In genomic region chr5:56299212-56299611, GRCh38 we compare ENCODE assay signal across 25 cellular contexts.
"Had no signal": no experiment of that assay in that cellular context is flagged by ENCODE, and none has a peak within 500 bp of the region (broad histone marks: within the 10 kb centered on the region; RNA-seq: fewer than 3 reads in every experiment).

No MANE protein-coding gene starts in this region.

- ATAC-seq: activated CD8-positive, alpha-beta memory T cell treated with anti-CD3 and anti-CD28 coated beads, Interleukin-2, amount 10 ng/mL, durations not matched to agents 7 days and 5 days; activated naive CD4-positive, alpha-beta T cell treated with anti-CD3 and anti-CD28 coated beads, Interleukin-2, amount 50 U/mL, for 72 hours; activated naive CD8-positive, alpha-beta T cell treated with anti-CD3 and anti-CD28 coated beads, Interleukin-2, amount 50 U/mL, for 24 hours; activated T-cell treated with anti-CD3 and anti-CD28 coated beads, Interleukin-2, amount 50 U/mL, for 4 hours; body of pancreas; WTC11 had no signal

- H3K4me1 ChIP-seq: Peyer's patch had no signal

- H3K27ac ChIP-seq: ascending aorta, body of pancreas, KMS-11, Peyer's patch, RWPE1 had no signal

- H3K4me3 ChIP-seq: ascending aorta, body of pancreas, Peyer's patch had no signal

- H3K9me3 Mint-ChIP-seq: activated naive CD8-positive, alpha-beta T cell treated with anti-CD3 and anti-CD28 coated beads, Interleukin-2, amount 50 U/mL, for 24 hours; activated T-cell treated with anti-CD3 and anti-CD28 coated beads, Interleukin-2, amount 50 U/mL, for 4 hours had no signal

- H3K4me1 Mint-ChIP-seq: activated CD8-positive, alpha-beta memory T cell treated with anti-CD3 and anti-CD28 coated beads, Interleukin-2, amount 10 ng/mL, durations not matched to agents 7 days and 5 days; activated naive CD8-positive, alpha-beta T cell treated with anti-CD3 and anti-CD28 coated beads, Interleukin-2, amount 50 U/mL, for 24 hours; WTC11 had no signal

- H3K27ac Mint-ChIP-seq: activated CD4-positive, alpha-beta T cell treated with anti-CD3 and anti-CD28 coated beads, Interleukin-2, amount 10 ng/mL, durations not matched to agents 24 days and 14 days; activated CD8-positive, alpha-beta memory T cell treated with anti-CD3 and anti-CD28 coated beads, Interleukin-2, amount 10 ng/mL, durations not matched to agents 7 days and 5 days; activated naive CD4-positive, alpha-beta T cell treated with anti-CD3 and anti-CD28 coated beads, Interleukin-2, amount 50 U/mL, for 72 hours; activated naive CD8-positive, alpha-beta T cell treated with anti-CD3 and anti-CD28 coated beads, Interleukin-2, amount 50 U/mL, for 24 hours; T-helper 1 cell treated with Interleukin-12 subunit alpha and Interleukin-12 subunit beta and Interleukin-4 antibody, amounts not matched to agents 30 μg/mL and 1 μg/mL, for 36 hours; WTC11 had no signal

- H3K9ac ChIP-seq: KMS-11 had no signal

- H3K27me3 ChIP-seq: ascending aorta, body of pancreas, Peyer's patch had no signal

- H3K36me3 ChIP-seq: ascending aorta, Peyer's patch had no signal

- H3K4me2 ChIP-seq: KMS-11 had no signal

- FAIRE-seq: bronchial epithelial cell had no signal

- H3K27me3 Mint-ChIP-seq: activated CD4-positive, alpha-beta T cell treated with anti-CD3 and anti-CD28 coated beads, Interleukin-2, amount 10 ng/mL, durations not matched to agents 24 days and 14 days; activated CD8-positive, alpha-beta memory T cell treated with anti-CD3 and anti-CD28 coated beads, Interleukin-2, amount 10 ng/mL, durations not matched to agents 7 days and 5 days; activated naive CD8-positive, alpha-beta T cell treated with anti-CD3 and anti-CD28 coated beads, Interleukin-2, amount 50 U/mL, for 24 hours had no signal

- H3K4me3 Mint-ChIP-seq: activated CD4-positive, alpha-beta T cell treated with anti-CD3 and anti-CD28 coated beads, Interleukin-2, amount 10 ng/mL, durations not matched to agents 24 days and 14 days; activated CD8-positive, alpha-beta memory T cell treated with anti-CD3 and anti-CD28 coated beads, Interleukin-2, amount 10 ng/mL, durations not matched to agents 7 days and 5 days; activated naive CD8-positive, alpha-beta T cell treated with anti-CD3 and anti-CD28 coated beads, Interleukin-2, amount 50 U/mL, for 24 hours; activated T-cell treated with anti-CD3 and anti-CD28 coated beads, Interleukin-2, amount 50 U/mL, for 4 hours; T-helper 1 cell treated with Interleukin-12 subunit alpha and Interleukin-12 subunit beta and Interleukin-4 antibody, amounts not matched to agents 30 μg/mL and 1 μg/mL, for 36 hours; WTC11 had no signal

- H3K9me3 ChIP-seq: ascending aorta, body of pancreas, Peyer's patch had no signal

- H3K36me3 Mint-ChIP-seq: activated CD8-positive, alpha-beta memory T cell treated with anti-CD3 and anti-CD28 coated beads, Interleukin-2, amount 10 ng/mL, durations not matched to agents 7 days and 5 days; activated naive CD4-positive, alpha-beta T cell treated with anti-CD3 and anti-CD28 coated beads, Interleukin-2, amount 50 U/mL, for 72 hours had no signal

- DNase-seq: activated CD4-positive, alpha-beta T cell treated with anti-CD3 and anti-CD28 coated beads, Interleukin-2, amount 10 ng/mL, durations not matched to agents 24 days and 14 days; activated CD4-positive, alpha-beta T cell treated with anti-CD3 and anti-CD28 coated beads, Interleukin-2, amount 50 U/mL, for 48 hours; activated CD4-positive, CD25-positive, alpha-beta regulatory T cell treated with anti-CD3 and anti-CD28 coated beads, Interleukin-2, amount 50 U/mL, for 72 hours; activated CD8-positive, alpha-beta memory T cell treated with anti-CD3 and anti-CD28 coated beads, Interleukin-2, amount 10 ng/mL, durations not matched to agents 7 days and 5 days; activated effector memory CD4-positive, alpha-beta T cell treated with anti-CD3 and anti-CD28 coated beads, Interleukin-2, amount 50 U/mL, for 16 hours; activated naive CD4-positive, alpha-beta T cell treated with Interleukin-2 at 50 U/mL for 16 hours; activated naive CD8-positive, alpha-beta T cell treated with anti-CD3 and anti-CD28 coated beads, Interleukin-2, amount 50 U/mL, for 24 hours; activated T-cell treated with anti-CD3 and anti-CD28 coated beads, Interleukin-2, amount 50 U/mL, for 4 hours; amniotic stem cell; body of pancreas; NCI-H1092; NCI-H1436; NCI-H1694 treated with DMSO at 0.1 percent for 48 hours; NCI-H2029 treated with DMSO at 0.1 percent for 48 hours; NCI-H345; NCI-H510A; Peyer's patch; SHP77 treated with DMSO at 0.1 percent for 48 hours had no signal
